In genomic region chr6:40398034-40398679, GRCh38 we compare ENCODE assay signal across 31 cellular contexts.
"Had no signal": no experiment of that assay in that cellular context is flagged by ENCODE, and none has a peak within 500 bp of the region (broad histone marks: within the 10 kb centered on the region; RNA-seq: fewer than 3 reads in every experiment).

No MANE protein-coding gene starts in this region.

- DNase-seq: activated CD4-positive, alpha-beta memory T cell treated with anti-CD3 and anti-CD28 coated beads, Interleukin-2, amount 10 ng/mL, durations not matched to agents 7 days and 5 days; activated CD4-positive, alpha-beta T cell treated with anti-CD3 and anti-CD28 coated beads, Interleukin-2, amount 10 ng/mL, durations not matched to agents 24 days and 14 days; activated CD8-positive, alpha-beta memory T cell treated with anti-CD3 and anti-CD28 coated beads, Interleukin-2, amount 10 ng/mL, durations not matched to agents 7 days and 5 days; activated effector memory CD4-positive, alpha-beta T cell treated with Interleukin-2 at 50 U/mL for 16 hours; activated naive CD4-positive, alpha-beta T cell treated with Interleukin-2 at 50 U/mL for 16 hours; aorta; body of pancreas; cerebellar nuclear complex; cortex of kidney; kidney glomerular epithelial cell; left lung; natural killer cell; stimulated activated CD4-positive, alpha-beta T cell treated with anti-CD3 and anti-CD28 coated beads, Interleukin-1b, Interleukin-23, amount 100 ng/mL, for 48 hours; stimulated activated CD4-positive, alpha-beta T cell treated with anti-CD3 and anti-CD28 coated beads, Interleukin-4, amount 100 ng/mL, for 4 hours; stimulated activated CD8-positive, alpha-beta memory T cell treated with anti-CD3 and anti-CD28 coated beads, Interleukin-4, amount 100 ng/mL, for 48 hours; stimulated activated naive CD8-positive, alpha-beta T cell treated with anti-CD3 and anti-CD28 coated beads, Interleukin-15, amount 100 ng/mL, for 72 hours; substantia nigra; SW 1271; T-helper 9 cell; tibial artery had no signal

- H3K4me1 Mint-ChIP-seq: activated CD4-positive, alpha-beta memory T cell treated with anti-CD3 and anti-CD28 coated beads, Interleukin-2, amount 10 ng/mL, durations not matched to agents 7 days and 5 days; stimulated activated memory B cell treated with anti-CD40 and anti-IgM and Interleukin-4, amounts not matched to agents 10 μg/mL and 1 μg/mL and 100 μg/mL, for 72 hours had no signal

- H3K4me3 ChIP-seq: body of pancreas, gastroesophageal sphincter, left lung, lung, smooth muscle cell, tibial artery had no signal

- FAIRE-seq: endothelial cell of umbilical vein, TTC549 had no signal

- H3K9me3 Mint-ChIP-seq: activated CD4-positive, alpha-beta memory T cell treated with anti-CD3 and anti-CD28 coated beads, Interleukin-2, amount 10 ng/mL, durations not matched to agents 7 days and 5 days; natural killer cell; stimulated activated memory B cell treated with anti-CD40 and anti-IgM and Interleukin-4, amounts not matched to agents 10 μg/mL and 1 μg/mL and 100 μg/mL, for 72 hours; stimulated activated naive CD8-positive, alpha-beta T cell treated with anti-CD3 and anti-CD28 coated beads, Interleukin-15, amount 100 ng/mL, for 72 hours had no signal

- H3K9me3 ChIP-seq: body of pancreas, gastroesophageal sphincter, left lung, neutrophil, tibial artery had no signal

- H3K4me3 Mint-ChIP-seq: activated CD4-positive, alpha-beta memory T cell treated with anti-CD3 and anti-CD28 coated beads, Interleukin-2, amount 10 ng/mL, durations not matched to agents 7 days and 5 days; activated CD4-positive, alpha-beta T cell treated with anti-CD3 and anti-CD28 coated beads, Interleukin-2, amount 10 ng/mL, durations not matched to agents 24 days and 14 days; activated CD8-positive, alpha-beta memory T cell treated with anti-CD3 and anti-CD28 coated beads, Interleukin-2, amount 10 ng/mL, durations not matched to agents 7 days and 5 days; activated naive CD8-positive, alpha-beta T cell; natural killer cell; stimulated activated memory B cell treated with anti-CD40 and anti-IgM and Interleukin-4, amounts not matched to agents 10 μg/mL and 1 μg/mL and 100 μg/mL, for 72 hours; stimulated activated naive CD8-positive, alpha-beta T cell treated with anti-CD3 and anti-CD28 coated beads, Interleukin-15, amount 100 ng/mL, for 72 hours; T-helper 1 cell treated with Interleukin-12 subunit alpha and Interleukin-12 subunit beta and Interleukin-4 antibody, amounts not matched to agents 30 μg/mL and 1 μg/mL, for 36 hours had no signal

- H3K27ac ChIP-seq: body of pancreas, gastroesophageal sphincter, left lung, neutrophil, tibial artery, WERI-Rb-1 had no signal

- H3K27me3 ChIP-seq: body of pancreas, gastroesophageal sphincter, left lung, neutrophil, tibial artery had no signal

- H3K27ac Mint-ChIP-seq: activated CD4-positive, alpha-beta memory T cell treated with anti-CD3 and anti-CD28 coated beads, Interleukin-2, amount 10 ng/mL, durations not matched to agents 7 days and 5 days; activated CD4-positive, alpha-beta T cell treated with anti-CD3 and anti-CD28 coated beads, Interleukin-2, amount 10 ng/mL, durations not matched to agents 24 days and 14 days; activated CD8-positive, alpha-beta memory T cell treated with anti-CD3 and anti-CD28 coated beads, Interleukin-2, amount 10 ng/mL, durations not matched to agents 7 days and 5 days; activated naive CD8-positive, alpha-beta T cell; natural killer cell; stimulated activated memory B cell treated with anti-CD40 and anti-IgM and Interleukin-4, amounts not matched to agents 10 μg/mL and 1 μg/mL and 100 μg/mL, for 72 hours; stimulated activated naive CD8-positive, alpha-beta T cell treated with anti-CD3 and anti-CD28 coated beads, Interleukin-15, amount 100 ng/mL, for 72 hours; T-helper 1 cell treated with Interleukin-12 subunit alpha and Interleukin-12 subunit beta and Interleukin-4 antibody, amounts not matched to agents 30 μg/mL and 1 μg/mL, for 36 hours had no signal

- ATAC-seq: activated CD4-positive, CD25-positive, alpha-beta regulatory T cell treated with anti-CD3 and anti-CD28 coated beads, Interleukin-2, amount 50 U/mL, for 24 hours; activated CD8-positive, alpha-beta memory T cell treated with anti-CD3 and anti-CD28 coated beads, Interleukin-2, amount 10 ng/mL, durations not matched to agents 7 days and 5 days; body of pancreas; gastroesophageal sphincter; left lung; natural killer cell; stimulated activated memory B cell treated with anti-CD40 and anti-IgM and Interleukin-4, amounts not matched to agents 10 μg/mL and 1 μg/mL and 100 μg/mL, for 72 hours; stimulated activated naive CD8-positive, alpha-beta T cell treated with anti-CD3 and anti-CD28 coated beads, Interleukin-15, amount 100 ng/mL, for 72 hours had no signal

- H3K36me3 ChIP-seq: gastroesophageal sphincter, left lung, neutrophil, tibial artery, WERI-Rb-1 had no signal

- H3K36me3 Mint-ChIP-seq: activated CD8-positive, alpha-beta memory T cell treated with anti-CD3 and anti-CD28 coated beads, Interleukin-2, amount 10 ng/mL, durations not matched to agents 7 days and 5 days; activated naive CD8-positive, alpha-beta T cell; natural killer cell; stimulated activated memory B cell treated with anti-CD40 and anti-IgM and Interleukin-4, amounts not matched to agents 10 μg/mL and 1 μg/mL and 100 μg/mL, for 72 hours had no signal

- H3K4me1 ChIP-seq: left lung, tibial artery had no signal

- H3K4me2 ChIP-seq: smooth muscle cell had no signal

- H3K27me3 Mint-ChIP-seq: activated CD4-positive, alpha-beta memory T cell treated with anti-CD3 and anti-CD28 coated beads, Interleukin-2, amount 10 ng/mL, durations not matched to agents 7 days and 5 days; activated CD4-positive, alpha-beta T cell treated with anti-CD3 and anti-CD28 coated beads, Interleukin-2, amount 10 ng/mL, durations not matched to agents 24 days and 14 days; activated CD8-positive, alpha-beta memory T cell treated with anti-CD3 and anti-CD28 coated beads, Interleukin-2, amount 10 ng/mL, durations not matched to agents 7 days and 5 days; activated naive CD8-positive, alpha-beta T cell; stimulated activated memory B cell treated with anti-CD40 and anti-IgM and Interleukin-4, amounts not matched to agents 10 μg/mL and 1 μg/mL and 100 μg/mL, for 72 hours; stimulated activated naive CD8-positive, alpha-beta T cell treated with anti-CD3 and anti-CD28 coated beads, Interleukin-15, amount 100 ng/mL, for 72 hours had no signal
